19 cellular contexts compared by ENCODE assay signal in the genomic region with DNA sequence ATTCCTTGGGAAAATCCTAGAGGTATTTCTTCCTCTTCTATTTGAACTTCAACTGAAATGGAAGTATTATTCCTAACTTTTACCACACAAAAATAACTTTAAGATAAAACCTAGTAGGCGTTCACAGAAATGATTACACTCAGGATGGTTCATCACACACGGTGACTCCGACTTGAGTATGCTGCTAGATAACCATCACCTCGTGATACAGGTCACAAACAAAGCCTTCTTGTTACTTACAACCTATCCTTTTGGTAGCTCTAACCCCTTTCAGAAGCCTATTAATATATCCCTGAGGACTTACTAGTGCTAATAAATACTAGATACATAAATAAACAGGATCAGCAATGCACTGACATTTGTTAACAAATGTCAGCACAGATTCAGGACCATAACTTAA.
DNase-seq lines count a peak whose midpoint lies in the region; ATAC-seq and TF ChIP-seq lines count a peak whose summit lies in the region.
"Had no signal": no experiment of that assay in that cellular context is flagged by ENCODE, and none has a peak within 500 bp of the region (broad histone marks: within the 10 kb centered on the region; RNA-seq: fewer than 3 reads in every experiment).

No MANE protein-coding gene starts in this region.

- RAD21 ChIA-PET in HCT116 (lab: Charles Lee; ENCODE audit: low non-redundant PET in 1 of 2, low total read pairs in 2 of 2, uncharacterized antibody in 2 of 2, unreplicated experiment in 2 of 2): no interaction called here

- CTCF ChIA-PET in HCT116 (lab: Charles Lee): interaction anchor here (1.6 kb wide), 1 partner anchor 14 kb away, joined by 5 read pairs; no protein-coding TSS in a partner anchor

- ATAC-seq in HCT116 (no peak), SK-N-SH treated with all-trans-retinoic acid at 6 μM for 48 hours (peak; percentile 44), HG03175 (IDR thresholded peaks at IDR 0.05; ENCODE audit: unreplicated experiment) (no peak)
- ATAC-seq: left lobe of liver; naive thymus-derived CD8-positive, alpha-beta T cell; stimulated activated memory B cell treated with anti-CD40 and anti-IgM and Interleukin-4, amounts not matched to agents 10 μg/mL and 1 μg/mL and 100 μg/mL, for 72 hours had no signal

- peaks cover 3% of the 10 kb centered on the region for H3F3A ChIP-seq in smooth muscle cell (ENCODE audit: low read depth)

- H3K36me3 ChIP-seq in HCT116 (ENCODE audit: control insufficient read depth in 1 of 2, insufficient read depth in 2 of 2, low read length in 2 of 2): peaks cover 15 to 18% of the 10 kb centered on the region in 2 experiments; a peak in 3 of 4 replicates
- H3K36me3 ChIP-seq in smooth muscle cell (ENCODE audit: low read depth): peaks cover 21% of the 10 kb centered on the region

- no TSS peak for BruUV-seq in HCT116 (replicated peaks; lab: Mats Ljungman, UMichigan)

- no peaks in the 10 kb centered on the region for H3K9me3 ChIP-seq in HCT116 (ENCODE audit: control insufficient read depth in 1 of 2, insufficient read depth in 1 of 2, low read depth in 1 of 2, low read length in 2 of 2)
- H3K9me3 ChIP-seq in smooth muscle cell (replicated peaks; ENCODE audit: low read depth): no peaks in the 10 kb centered on the region

- POLR2A ChIA-PET in HCT116 (lab: Charles Lee): no interaction called here

- WGBS in smooth muscle cell (ENCODE audit: low lambda C conversion rate): 63% methylated on average over 4 of the region's 4 CpGs

- DNase-seq in HCT116 (ENCODE audit: low read depth, low spot score): no peak
- DNase-seq in erythroblast (lab: John Stamatoyannopoulos, UW): peak; percentile 13 to 39
- no peak for DNase-seq in smooth muscle cell (lab: John Stamatoyannopoulos, UW; ENCODE audit: unreplicated experiment)
- no peak for DNase-seq in DMS79 treated with DMSO at 0.1 percent for 48 hours (lab: John Stamatoyannopoulos, UW)
- DNase-seq in NCI-H748 treated with DMSO at 0.1 percent for 48 hours (lab: John Stamatoyannopoulos, UW): no peak
- DNase-seq: activated CD4-positive, alpha-beta T cell treated with anti-CD3 and anti-CD28 coated beads, Interleukin-2, amount 50 U/mL, for 1 hour; activated naive CD4-positive, alpha-beta T cell treated with anti-CD3 and anti-CD28 coated beads, Interleukin-2, amount 50 U/mL, for 16 hours; CD4-positive, alpha-beta memory T cell; KG1; naive thymus-derived CD8-positive, alpha-beta T cell; NCI-H1694; NCI-H526; retina; stimulated activated CD4-positive, alpha-beta T cell treated with anti-CD3 and anti-CD28 coated beads, Interleukin-4, amount 100 ng/mL, for 1 hour had no signal

- TF ChIP-seq RAD21 in HCT116 (IDR thresholded peaks at IDR 0.05; ENCODE audit: low read depth): no peak

- H3K4me1 ChIP-seq in HCT116 (ENCODE audit: control insufficient read depth in 1 of 2, insufficient read depth in 2 of 2, low read length in 2 of 2) (peaks cover 0 to 7% of the 10 kb centered on the region in 2 experiments; a peak in 1 of 4 replicates), smooth muscle cell (ENCODE audit: low read depth) (no peaks in the 10 kb centered on the region)

- H3K9me2 ChIP-seq in HCT116 (ENCODE audit: insufficient read depth): no peaks in the 10 kb centered on the region

- H2AFZ ChIP-seq in HCT116 (ENCODE audit: low read depth, low read length, poor library complexity, severe bottlenecking): no peak overlapping the region
- H2AFZ ChIP-seq in smooth muscle cell (ENCODE audit: low read depth): no peak overlapping the region

- no peak for TF ChIP-seq POLR2A in HCT116 (IDR thresholded peaks at IDR 0.05; ENCODE audit: borderline replicate concordance, extremely low read depth, insufficient read depth, insufficient read length)
- no peak for TF ChIP-seq POLR2A in erythroblast (IDR thresholded peaks at IDR 0.05; ENCODE audit: low read length)

- H4K20me1 ChIP-seq in HCT116 (ENCODE audit: insufficient read depth) (peaks cover 8% of the 10 kb centered on the region; the same call in 1 of the 2 replicates), smooth muscle cell (ENCODE audit: low read depth) (peaks cover 3% of the 10 kb centered on the region)

- H3K9ac ChIP-seq in HCT116 (ENCODE audit: low read length): no peak overlapping the region
- H3K9ac ChIP-seq in smooth muscle cell (ENCODE audit: low read depth): peak overlapping the region; percentile 44

- intact Hi-C loops in HCT116 (cut with micrococcal nuclease): no loop called here

- H3K27me3 ChIP-seq in HCT116 (ENCODE audit: insufficient read depth, low read length): no peaks in the 10 kb centered on the region
- H3K27me3 ChIP-seq in smooth muscle cell (ENCODE audit: low read depth): no peaks in the 10 kb centered on the region

- H3K4me3 ChIP-seq in HCT116 (replicated peaks in 1 of 2; ENCODE audit: low read depth in 1 of 2, low read length in 2 of 2) (no peak overlapping the region), smooth muscle cell (no peak overlapping the region)

- H3K27ac ChIP-seq in HCT116 (ENCODE audit: low read depth, low read length): no peak overlapping the region
- H3K27ac ChIP-seq in smooth muscle cell (ENCODE audit: low read depth): peak overlapping the region; percentile 86
- H3K27ac ChIP-seq: RWPE1 had no signal

- no peak for TF ChIP-seq CTCF in HCT116 (IDR thresholded peaks at IDR 0.05 in 2 of 3, conservative IDR thresholded peaks at IDR 0.05 in 1 of 3; ENCODE audit: borderline replicate concordance in 1 of 3, insufficient read depth in 1 of 3, low read depth in 2 of 3, low read length in 2 of 3)
- TF ChIP-seq CTCF in smooth muscle cell (IDR thresholded peaks at IDR 0.05; ENCODE audit: borderline replicate concordance, insufficient read depth, poor library complexity, severe bottlenecking): no peak

- H3K4me2 ChIP-seq in HCT116 (ENCODE audit: low read length) (0 out of 2 replicates have a peak overlapping the region, but pooled peaks have one; percentile 7), smooth muscle cell (peak overlapping the region; percentile 57)

- H3K79me2 ChIP-seq in HCT116 (ENCODE audit: insufficient read depth, low read length): no peaks in the 10 kb centered on the region
- no peaks in the 10 kb centered on the region for H3K79me2 ChIP-seq in smooth muscle cell (ENCODE audit: low read depth)

TF ChIP-seq in HCT116, 20 proteins besides CTCF, POLR2A, EP300 and RAD21 (continues in another document):
- no peak for TF ChIP-seq TCF7L2 (IDR thresholded peaks at IDR 0.05; ENCODE audit: borderline replicate concordance, extremely low read depth, insufficient read depth, insufficient read length)
- no peak for TF ChIP-seq POLR2AphosphoS5 (IDR thresholded peaks at IDR 0.05; ENCODE audit: low read depth, low read length)
- no peak for TF ChIP-seq CEBPB (IDR thresholded peaks at IDR 0.05; ENCODE audit: low read depth)
- no peak for TF ChIP-seq EZH2phosphoT487 (IDR thresholded peaks at IDR 0.05; ENCODE audit: borderline replicate concordance)
- TF ChIP-seq, protein P1, sequence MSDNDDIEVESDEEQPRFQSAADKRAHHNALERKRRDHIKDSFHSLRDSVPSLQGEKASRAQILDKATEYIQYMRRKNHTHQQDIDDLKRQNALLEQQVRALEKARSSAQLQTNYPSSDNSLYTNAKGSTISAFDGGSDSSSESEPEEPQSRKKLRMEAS (IDR thresholded peaks at IDR 0.05): no peak
- TF ChIP-seq FOSL1 (IDR thresholded peaks at IDR 0.05; ENCODE audit: low read depth): no peak
- no peak for TF ChIP-seq ZFX (IDR thresholded peaks at IDR 0.05)
- TF ChIP-seq, protein P2, sequence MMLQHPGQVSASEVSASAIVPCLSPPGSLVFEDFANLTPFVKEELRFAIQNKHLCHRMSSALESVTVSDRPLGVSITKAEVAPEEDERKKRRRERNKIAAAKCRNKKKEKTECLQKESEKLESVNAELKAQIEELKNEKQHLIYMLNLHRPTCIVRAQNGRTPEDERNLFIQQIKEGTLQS (IDR thresholded peaks at IDR 0.05): no peak
- no peak for TF ChIP-seq CBX3 (IDR thresholded peaks at IDR 0.05; ENCODE audit: low read depth)

TF ChIP-seq in SK-N-SH treated with all-trans-retinoic acid at 6 μM for 48 hours, 23 proteins besides CTCF, POLR2A, EP300 and RAD21:
- TF ChIP-seq, protein P3, sequence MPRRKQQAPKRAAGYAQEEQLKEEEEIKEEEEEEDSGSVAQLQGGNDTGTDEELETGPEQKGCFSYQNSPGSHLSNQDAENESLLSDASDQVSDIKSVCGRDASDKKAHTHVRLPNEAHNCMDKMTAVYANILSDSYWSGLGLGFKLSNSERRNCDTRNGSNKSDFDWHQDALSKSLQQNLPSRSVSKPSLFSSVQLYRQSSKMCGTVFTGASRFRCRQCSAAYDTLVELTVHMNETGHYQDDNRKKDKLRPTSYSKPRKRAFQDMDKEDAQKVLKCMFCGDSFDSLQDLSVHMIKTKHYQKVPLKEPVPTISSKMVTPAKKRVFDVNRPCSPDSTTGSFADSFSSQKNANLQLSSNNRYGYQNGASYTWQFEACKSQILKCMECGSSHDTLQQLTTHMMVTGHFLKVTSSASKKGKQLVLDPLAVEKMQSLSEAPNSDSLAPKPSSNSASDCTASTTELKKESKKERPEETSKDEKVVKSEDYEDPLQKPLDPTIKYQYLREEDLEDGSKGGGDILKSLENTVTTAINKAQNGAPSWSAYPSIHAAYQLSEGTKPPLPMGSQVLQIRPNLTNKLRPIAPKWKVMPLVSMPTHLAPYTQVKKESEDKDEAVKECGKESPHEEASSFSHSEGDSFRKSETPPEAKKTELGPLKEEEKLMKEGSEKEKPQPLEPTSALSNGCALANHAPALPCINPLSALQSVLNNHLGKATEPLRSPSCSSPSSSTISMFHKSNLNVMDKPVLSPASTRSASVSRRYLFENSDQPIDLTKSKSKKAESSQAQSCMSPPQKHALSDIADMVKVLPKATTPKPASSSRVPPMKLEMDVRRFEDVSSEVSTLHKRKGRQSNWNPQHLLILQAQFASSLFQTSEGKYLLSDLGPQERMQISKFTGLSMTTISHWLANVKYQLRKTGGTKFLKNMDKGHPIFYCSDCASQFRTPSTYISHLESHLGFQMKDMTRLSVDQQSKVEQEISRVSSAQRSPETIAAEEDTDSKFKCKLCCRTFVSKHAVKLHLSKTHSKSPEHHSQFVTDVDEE (CRISPR knock-in tag; IDR thresholded peaks at IDR 0.05): no peak
- TF ChIP-seq ZNF70 (CRISPR knock-in tag; IDR thresholded peaks at IDR 0.05): no peak
- TF ChIP-seq CSDC2 (CRISPR knock-in tag; IDR thresholded peaks at IDR 0.05): no peak
TF ChIP-seq in SK-N-SH treated with all-trans-retinoic acid at 6 μM for 48 hours: peak in this region for 0.

Comparison
In these comparisons a context has a peak if more than half of its experiments do, and no peak if none do; other contexts are left out.
1. DNase-seq: peak in erythroblast (2 of 2); none in HCT116 (single experiment), smooth muscle cell (single experiment), DMS79 treated with DMSO at 0.1 percent for 48 hours (single experiment) and NCI-H748 treated with DMSO at 0.1 percent for 48 hours (single experiment).